ENCODE assay signal across 1 cellular context in the genomic region with DNA sequence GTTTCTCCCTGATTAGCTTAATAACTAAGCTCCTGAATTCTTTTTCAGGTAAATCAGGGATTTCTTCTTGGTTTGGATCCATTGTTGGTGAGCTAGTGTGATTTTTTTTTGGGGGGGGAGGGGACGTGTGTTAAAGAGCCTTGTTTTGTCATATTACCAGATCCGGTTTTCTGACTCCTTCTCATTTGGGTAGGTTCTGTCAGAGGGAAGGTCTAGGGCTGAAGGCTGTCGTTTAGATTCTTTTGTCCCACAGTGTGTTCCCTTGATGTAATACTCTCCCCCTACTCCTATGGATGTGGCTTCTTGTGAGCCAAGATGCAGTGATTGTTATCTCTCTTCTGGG.
TF ChIP-seq lines count a peak whose summit lies in the region.

No MANE protein-coding gene starts in this region.

TF ChIP-seq in HEK293, 187 proteins besides CTCF, POLR2A, EP300 and RAD21:
- TF ChIP-seq, protein P1, sequence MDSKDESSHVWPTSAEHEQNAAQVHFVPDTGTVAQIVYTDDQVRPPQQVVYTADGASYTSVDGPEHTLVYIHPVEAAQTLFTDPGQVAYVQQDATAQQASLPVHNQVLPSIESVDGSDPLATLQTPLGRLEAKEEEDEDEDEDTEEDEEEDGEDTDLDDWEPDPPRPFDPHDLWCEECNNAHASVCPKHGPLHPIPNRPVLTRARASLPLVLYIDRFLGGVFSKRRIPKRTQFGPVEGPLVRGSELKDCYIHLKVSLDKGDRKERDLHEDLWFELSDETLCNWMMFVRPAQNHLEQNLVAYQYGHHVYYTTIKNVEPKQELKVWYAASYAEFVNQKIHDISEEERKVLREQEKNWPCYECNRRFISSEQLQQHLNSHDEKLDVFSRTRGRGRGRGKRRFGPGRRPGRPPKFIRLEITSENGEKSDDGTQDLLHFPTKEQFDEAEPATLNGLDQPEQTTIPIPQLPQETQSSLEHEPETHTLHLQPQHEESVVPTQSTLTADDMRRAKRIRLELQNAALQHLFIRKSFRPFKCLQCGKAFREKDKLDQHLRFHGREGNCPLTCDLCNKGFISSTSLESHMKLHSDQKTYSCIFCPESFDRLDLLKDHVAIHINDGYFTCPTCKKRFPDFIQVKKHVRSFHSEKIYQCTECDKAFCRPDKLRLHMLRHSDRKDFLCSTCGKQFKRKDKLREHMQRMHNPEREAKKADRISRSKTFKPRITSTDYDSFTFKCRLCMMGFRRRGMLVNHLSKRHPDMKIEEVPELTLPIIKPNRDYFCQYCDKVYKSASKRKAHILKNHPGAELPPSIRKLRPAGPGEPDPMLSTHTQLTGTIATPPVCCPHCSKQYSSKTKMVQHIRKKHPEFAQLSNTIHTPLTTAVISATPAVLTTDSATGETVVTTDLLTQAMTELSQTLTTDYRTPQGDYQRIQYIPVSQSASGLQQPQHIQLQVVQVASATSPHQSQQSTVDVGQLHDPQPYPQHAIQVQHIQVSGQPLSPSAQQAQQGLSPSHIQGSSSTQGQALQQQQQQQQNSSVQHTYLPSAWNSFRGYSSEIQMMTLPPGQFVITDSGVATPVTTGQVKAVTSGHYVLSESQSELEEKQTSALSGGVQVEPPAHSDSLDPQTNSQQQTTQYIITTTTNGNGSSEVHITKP (tag by site-specific recombination; IDR thresholded peaks at IDR 0.05), result peak; percentile 42; the same call in 1 of the 2 replicates
